Comparison of ENCODE assay signal across 9 cellular contexts in the genomic region with DNA sequence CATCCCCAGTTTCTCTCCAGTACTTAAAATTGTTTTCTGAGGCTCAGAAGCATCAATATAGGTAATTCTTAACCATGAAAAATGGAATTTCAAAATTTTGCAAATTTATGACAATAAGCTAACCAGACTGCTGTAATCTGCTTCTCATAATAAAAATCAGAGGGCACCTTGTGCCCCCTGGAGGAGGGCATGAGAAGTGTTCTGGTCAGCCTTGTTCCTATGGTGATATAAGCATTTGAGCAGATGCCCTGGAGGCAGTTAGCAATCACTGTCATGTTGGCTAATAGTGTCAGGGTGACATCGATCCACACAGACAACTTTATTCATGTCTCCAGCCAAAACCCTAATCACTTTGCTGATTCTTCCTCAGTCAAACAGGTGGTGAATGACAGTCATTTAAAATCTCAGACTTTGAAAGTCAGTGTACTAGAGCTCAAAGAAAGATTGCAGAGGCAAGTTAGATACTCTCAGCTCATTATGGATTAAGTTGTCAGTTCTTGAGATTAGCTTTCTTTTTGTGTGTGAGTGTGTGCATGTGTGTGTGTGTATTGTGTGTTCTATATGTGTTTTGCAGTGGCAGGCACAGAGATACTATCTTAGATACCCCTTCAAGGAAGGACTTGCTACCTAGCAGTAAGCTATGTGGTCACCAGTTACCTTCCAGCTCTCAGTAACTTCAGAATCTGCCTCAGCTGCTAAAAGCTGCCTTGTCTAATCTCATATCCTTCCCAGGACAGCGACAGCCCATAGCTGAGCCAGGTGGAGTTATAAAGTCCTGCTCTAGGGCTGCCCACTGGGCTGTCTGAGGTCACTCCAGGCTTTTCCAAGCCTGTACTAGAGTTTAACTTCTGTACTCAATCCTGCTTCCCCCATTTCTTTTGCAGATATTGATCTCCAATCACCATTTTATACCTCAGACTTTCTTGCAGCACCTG.
DNase-seq lines count a peak whose midpoint lies in the region; ATAC-seq and TF ChIP-seq lines count a peak whose summit lies in the region.
"Had no signal": no experiment of that assay in that cellular context is flagged by ENCODE, and none has a peak within 500 bp of the region (broad histone marks: within the 10 kb centered on the region; RNA-seq: fewer than 3 reads in every experiment).

No MANE protein-coding gene starts in this region.

- intact Hi-C loops in body of pancreas (cut with DNase I) = no loop called here
- intact Hi-C loops in CD8-positive, alpha-beta T cell (cut with DNase I, micrococcal nuclease) = no loop called here

- peak; percentile 5 for DNase-seq in activated CD4-positive, alpha-beta T cell treated with anti-CD3 and anti-CD28 coated beads for 48 hours
- no peak for DNase-seq in activated CD4-positive, alpha-beta T cell treated with anti-CD3 and anti-CD28 coated beads, Interleukin-2, amount 50 U/mL, for 1 hour
- peak; percentile 25 to 72 (median 30) for DNase-seq in NCI-H1417 (lab: John Stamatoyannopoulos, UW)
- DNase-seq in body of pancreas = peak; percentile 44 to 68 (median 60)
- DNase-seq in progenitor cell of endocrine pancreas (ENCODE audit: low spot score, unreplicated experiment) = no peak
- DNase-seq in DMS79 (lab: John Stamatoyannopoulos, UW) = no peak
- DNase-seq in CD8-positive, alpha-beta T cell = no peak
- DNase-seq in activated naive CD4-positive, alpha-beta T cell (lab: John Stamatoyannopoulos, UW) = no peak

- TF ChIP-seq CTCF in body of pancreas (IDR thresholded peaks at IDR 0.05) (peak in 6 of 7 experiments; percentile 52 to 68 (median 65)), progenitor cell of endocrine pancreas (IDR thresholded peaks at IDR 0.05; ENCODE audit: unreplicated experiment) (peak; percentile 73)
- TF ChIP-seq CTCF in CD8-positive, alpha-beta T cell (IDR thresholded peaks at IDR 0.05) = no peak

- CTCF ChIA-PET in CD8-positive, alpha-beta T cell (lab: Charles Lee) = no interaction called here

- H3K27ac ChIP-seq in body of pancreas = no peak overlapping the region
- H3K27ac ChIP-seq in CD8-positive, alpha-beta T cell (ENCODE audit: low read depth, low read length) = no peak overlapping the region

- H3K27ac Mint-ChIP-seq in progenitor cell of endocrine pancreas = no peak overlapping the region
- H3K27ac Mint-ChIP-seq in CD8-positive, alpha-beta T cell = no peak overlapping the region

- H3K4me1 Mint-ChIP-seq in progenitor cell of endocrine pancreas (ENCODE audit: low read depth) = peaks cover 5% of the 10 kb centered on the region
- no peaks in the 10 kb centered on the region for H3K4me1 Mint-ChIP-seq in CD8-positive, alpha-beta T cell (ENCODE audit: low read depth)

- no peak overlapping the region for H3K4me3 Mint-ChIP-seq in progenitor cell of endocrine pancreas (ENCODE audit: low read depth)
- no peak overlapping the region for H3K4me3 Mint-ChIP-seq in CD8-positive, alpha-beta T cell

- ATAC-seq in body of pancreas = peak; percentile 88
- no peak for ATAC-seq in CD8-positive, alpha-beta T cell
- ATAC-seq: right cardiac atrium had no signal

- WGBS in body of pancreas, 2 donors = 30 to 32% methylated on average over 2 of the region's 2 CpGs

- H3K36me3 ChIP-seq in body of pancreas (replicated peaks in 1 of 2; ENCODE audit: insufficient read depth in 1 of 2, low read depth in 2 of 2) = no peaks in the 10 kb centered on the region
- no peaks in the 10 kb centered on the region for H3K36me3 ChIP-seq in CD8-positive, alpha-beta T cell (ENCODE audit: insufficient read depth, low read length)

- H3K4me3 ChIP-seq in body of pancreas = no peak overlapping the region
- no peak overlapping the region for H3K4me3 ChIP-seq in CD8-positive, alpha-beta T cell (ENCODE audit: low read depth, low read length)

- TF ChIP-seq POLR2A in body of pancreas (IDR thresholded peaks at IDR 0.05) = no peak

- no peaks in the 10 kb centered on the region for H3K9me3 ChIP-seq in body of pancreas
- H3K9me3 ChIP-seq in CD8-positive, alpha-beta T cell (ENCODE audit: low read length) = no peaks in the 10 kb centered on the region

- no peaks in the 10 kb centered on the region for H3K27me3 ChIP-seq in body of pancreas
- H3K27me3 ChIP-seq in CD8-positive, alpha-beta T cell (ENCODE audit: insufficient read depth, low read length) = no peaks in the 10 kb centered on the region

- POLR2A ChIA-PET in CD8-positive, alpha-beta T cell (lab: Charles Lee) = no interaction called here

- no peaks in the 10 kb centered on the region for H3K9me3 Mint-ChIP-seq in progenitor cell of endocrine pancreas (ENCODE audit: low read depth)
- peaks cover 2% of the 10 kb centered on the region for H3K9me3 Mint-ChIP-seq in CD8-positive, alpha-beta T cell

- H3K27me3 Mint-ChIP-seq in progenitor cell of endocrine pancreas = no peaks in the 10 kb centered on the region
- no peaks in the 10 kb centered on the region for H3K27me3 Mint-ChIP-seq in CD8-positive, alpha-beta T cell (ENCODE audit: low read depth)

- H3K4me1 ChIP-seq in body of pancreas = peaks cover 8% of the 10 kb centered on the region
- no peaks in the 10 kb centered on the region for H3K4me1 ChIP-seq in CD8-positive, alpha-beta T cell (ENCODE audit: insufficient read depth, low read length)

- H3K36me3 Mint-ChIP-seq in progenitor cell of endocrine pancreas (ENCODE audit: insufficient read depth) = no peaks in the 10 kb centered on the region
- H3K36me3 Mint-ChIP-seq in CD8-positive, alpha-beta T cell = no peaks in the 10 kb centered on the region

Comparison
In these comparisons a context has a peak if more than half of its experiments do, and no peak if none do; other contexts are left out.
1. DNase-seq: peak in activated CD4-positive, alpha-beta T cell treated with anti-CD3 and anti-CD28 coated beads for 48 hours (single experiment), NCI-H1417 (3 of 3) and body of pancreas (4 of 4); none in activated CD4-positive, alpha-beta T cell treated with anti-CD3 and anti-CD28 coated beads, Interleukin-2, amount 50 U/mL, for 1 hour (single experiment), progenitor cell of endocrine pancreas (single experiment), DMS79 (single experiment), CD8-positive, alpha-beta T cell (0 of 7) and activated naive CD4-positive, alpha-beta T cell (0 of 4).